1 cellular context compared by ENCODE assay signal in genomic region chr19:10748924-10749434, GRCh38.
A peak's percentile ranks its signal among the peaks of the same experiment; 100 is the strongest.
TF ChIP-seq lines count a peak whose summit lies in the region.

No MANE protein-coding gene starts in this region.

TF ChIP-seq in HepG2, 621 proteins besides CTCF, POLR2A, EP300 and RAD21 (continued from another document and continues in another):
- TF ChIP-seq AHDC1 (CRISPR knock-in tag; IDR thresholded peaks at IDR 0.05; ENCODE audit: borderline replicate concordance): peak; percentile 49; the same call in 1 of the 2 replicates
- peak; percentile 69 for TF ChIP-seq ZNF691 (CRISPR knock-in tag; IDR thresholded peaks at IDR 0.05; ENCODE audit: borderline replicate concordance, low read depth)
- peak; percentile 16; the same call in 1 of the 2 replicates for TF ChIP-seq IKZF5 (CRISPR knock-in tag; IDR thresholded peaks at IDR 0.05)
- peak; percentile 46; the same call in 1 of the 2 replicates for TF ChIP-seq FOXK2 (IDR thresholded peaks at IDR 0.05)
- TF ChIP-seq ZNF431 (CRISPR knock-in tag; IDR thresholded peaks at IDR 0.05; ENCODE audit: borderline replicate concordance, low read depth): peak; percentile 71
- TF ChIP-seq NBN (conservative IDR thresholded peaks at IDR 0.05): no peak
- peak; percentile 66; the same call in 1 of the 2 replicates for TF ChIP-seq ZMYM2 (CRISPR knock-in tag; IDR thresholded peaks at IDR 0.05)
- no peak for TF ChIP-seq FOXP1 (IDR thresholded peaks at IDR 0.05)
- peak; percentile 25 for TF ChIP-seq FOXP1 (CRISPR knock-in tag; IDR thresholded peaks at IDR 0.05)
- TF ChIP-seq ZNF121 (CRISPR knock-in tag; IDR thresholded peaks at IDR 0.05): peak; percentile 20; the same call in 1 of the 2 replicates
- peak; percentile 93 for TF ChIP-seq ZNF687 (CRISPR knock-in tag; IDR thresholded peaks at IDR 0.05)
- TF ChIP-seq ZBED4 (CRISPR knock-in tag; IDR thresholded peaks at IDR 0.05; ENCODE audit: borderline replicate concordance): 0 out of 2 replicates have a peak, but pooled peaks have one; percentile 59
- peak; percentile 89 for TF ChIP-seq ATF3 (CRISPR knock-in tag; IDR thresholded peaks at IDR 0.05)
- no peak for TF ChIP-seq ZFP36 (IDR thresholded peaks at IDR 0.05; ENCODE audit: borderline replicate concordance, low read depth, low read length, partially characterized antibody)
- 0 out of 2 replicates have a peak, but pooled peaks have one; percentile 20 for TF ChIP-seq PAWR (CRISPR knock-in tag; IDR thresholded peaks at IDR 0.05; ENCODE audit: borderline replicate concordance)
- no peak for TF ChIP-seq SMARCC2 (IDR thresholded peaks at IDR 0.05)
- TF ChIP-seq NR3C1 (CRISPR knock-in tag; IDR thresholded peaks at IDR 0.05): no peak
- peak; percentile 56; the same call in 1 of the 2 replicates for TF ChIP-seq PITX1 (CRISPR knock-in tag; IDR thresholded peaks at IDR 0.05)
- TF ChIP-seq ELF3 (CRISPR knock-in tag; IDR thresholded peaks at IDR 0.05): peak; percentile 70
- TF ChIP-seq PAXIP1 (CRISPR knock-in tag; conservative IDR thresholded peaks at IDR 0.05): peak; percentile 87
- TF ChIP-seq RAD51 (IDR thresholded peaks at IDR 0.05; ENCODE audit: borderline replicate concordance): peak; percentile 50; the same call in 1 of the 2 replicates
- peak; percentile 72 for TF ChIP-seq ZFY (CRISPR knock-in tag; IDR thresholded peaks at IDR 0.05)
- peak; percentile 41 for TF ChIP-seq HNRNPLL (IDR thresholded peaks at IDR 0.05; ENCODE audit: low read depth, low read length, poor library complexity, severe bottlenecking)
- TF ChIP-seq ZSCAN29 (CRISPR knock-in tag; conservative IDR thresholded peaks at IDR 0.05): peak; percentile 70; the same call in 1 of the 2 replicates
- peak; percentile 65 for TF ChIP-seq FOXA3 (CRISPR knock-in tag; IDR thresholded peaks at IDR 0.05)
- peak; percentile 42; the same call in 1 of the 2 replicates for TF ChIP-seq KDM2A (CRISPR knock-in tag; IDR thresholded peaks at IDR 0.05; ENCODE audit: borderline replicate concordance, low read depth)
- no peak for TF ChIP-seq HMG20B (CRISPR knock-in tag; conservative IDR thresholded peaks at IDR 0.05)
- TF ChIP-seq HOMEZ (CRISPR knock-in tag; IDR thresholded peaks at IDR 0.05; ENCODE audit: low read depth): peak; percentile 25; the same call in 1 of the 2 replicates
- no peak for TF ChIP-seq ZNF546 (CRISPR knock-in tag; conservative IDR thresholded peaks at IDR 0.05)
- TF ChIP-seq ZNF503 (CRISPR knock-in tag; IDR thresholded peaks at IDR 0.05): peak; percentile 46; the same call in 1 of the 2 replicates
- 0 out of 2 replicates have a peak, but pooled peaks have one; percentile 19 for TF ChIP-seq ZMAT3 (CRISPR knock-in tag; conservative IDR thresholded peaks at IDR 0.05)
- no peak for TF ChIP-seq ZNF317 (CRISPR knock-in tag; IDR thresholded peaks at IDR 0.05)
